In genomic region chr9:132877447-132877817, GRCh38 we compare ENCODE assay signal across 7 cellular contexts. TPM values are rescaled to one million over a fixed set of nuclear protein-coding genes. Genes with fewer than 3 reads are reported as not detected.
DNase-seq lines count a peak whose midpoint lies in the region; ATAC-seq and TF ChIP-seq lines count a peak whose summit lies in the region.

No MANE protein-coding gene starts in this region.

- H3K4me1 Mint-ChIP-seq in HFFc6 (ENCODE audit: low read depth): peaks cover 13% of the 10 kb centered on the region
- H3K4me1 Mint-ChIP-seq in activated CD8-positive, alpha-beta T cell treated with anti-CD3 and anti-CD28 coated beads, Interleukin-2, amount 10 ng/mL, durations not matched to agents 7 days and 5 days (ENCODE audit: low read depth): peaks cover 38% of the 10 kb centered on the region
- peaks cover 31% of the 10 kb centered on the region for H3K4me1 Mint-ChIP-seq in stimulated activated memory B cell treated with anti-CD40 and anti-IgM and Interleukin-4, amounts not matched to agents 10 μg/mL and 1 μg/mL and 100 μg/mL, for 72 hours

- H3K36me3 Mint-ChIP-seq in HFFc6 (ENCODE audit: low read depth): no peaks in the 10 kb centered on the region
- peaks cover 4% of the 10 kb centered on the region for H3K36me3 Mint-ChIP-seq in activated CD8-positive, alpha-beta T cell treated with anti-CD3 and anti-CD28 coated beads, Interleukin-2, amount 10 ng/mL, durations not matched to agents 7 days and 5 days (ENCODE audit: low read depth)
- H3K36me3 Mint-ChIP-seq in stimulated activated memory B cell treated with anti-CD40 and anti-IgM and Interleukin-4, amounts not matched to agents 10 μg/mL and 1 μg/mL and 100 μg/mL, for 72 hours: no peaks in the 10 kb centered on the region

- H3K9me3 Mint-ChIP-seq in HFFc6: no peaks in the 10 kb centered on the region
- no peaks in the 10 kb centered on the region for H3K9me3 Mint-ChIP-seq in activated CD8-positive, alpha-beta T cell treated with anti-CD3 and anti-CD28 coated beads, Interleukin-2, amount 10 ng/mL, durations not matched to agents 7 days and 5 days (ENCODE audit: insufficient read depth)
- H3K9me3 Mint-ChIP-seq in stimulated activated memory B cell treated with anti-CD40 and anti-IgM and Interleukin-4, amounts not matched to agents 10 μg/mL and 1 μg/mL and 100 μg/mL, for 72 hours: no peaks in the 10 kb centered on the region

- H3K36me3 ChIP-seq in iPS-18a (ENCODE audit: control insufficient read depth, low read depth, low read length): no peaks in the 10 kb centered on the region

- peaks cover 27% of the 10 kb centered on the region for H3K27me3 ChIP-seq in iPS-18a (ENCODE audit: control insufficient read depth, insufficient read depth, low read length)

- no peak overlapping the region for H3K9ac ChIP-seq in iPS-18a (ENCODE audit: low read length)

- CTCF ChIA-PET in activated CD8-positive, alpha-beta T cell treated with anti-CD3 and anti-CD28 coated beads, Interleukin-2, amount 10 ng/mL, durations not matched to agents 7 days and 5 days (lab: Charles Lee): interaction anchor here (1.0 to 1.6 kb wide), 3 partner anchors 25 to 144 kb away, joined by 3 to 8 read pairs (median 4); no protein-coding TSS in a partner anchor

- no peak overlapping the region for H3K27ac ChIP-seq in iPS-18a (ENCODE audit: low read length)

- TF ChIP-seq CTCF in HFFc6 (IDR thresholded peaks at IDR 0.05): no peak

- DNase-seq in HFFc6 (no peak), KG1 (lab: John Stamatoyannopoulos, UW) (no peak), NOMO-1 (lab: John Stamatoyannopoulos, UW; ENCODE audit: unreplicated experiment in 2 of 2) (no peak), middle frontal gyrus (ENCODE audit: extremely low spot score, low spot score) (no peak)
- no peak for DNase-seq in activated CD8-positive, alpha-beta T cell treated with anti-CD3 and anti-CD28 coated beads, Interleukin-2, amount 10 ng/mL, durations not matched to agents 7 days and 5 days

- peaks cover 14% of the 10 kb centered on the region for H3K27me3 Mint-ChIP-seq in HFFc6 (ENCODE audit: insufficient read depth)
- H3K27me3 Mint-ChIP-seq in activated CD8-positive, alpha-beta T cell treated with anti-CD3 and anti-CD28 coated beads, Interleukin-2, amount 10 ng/mL, durations not matched to agents 7 days and 5 days (ENCODE audit: low read depth): peaks cover 5% of the 10 kb centered on the region
- H3K27me3 Mint-ChIP-seq in stimulated activated memory B cell treated with anti-CD40 and anti-IgM and Interleukin-4, amounts not matched to agents 10 μg/mL and 1 μg/mL and 100 μg/mL, for 72 hours: no peaks in the 10 kb centered on the region

- no peaks in the 10 kb centered on the region for H3K9me3 ChIP-seq in iPS-18a (ENCODE audit: control insufficient read depth, low read depth, low read length)

- peak overlapping the region; percentile 82 for H3K4me3 Mint-ChIP-seq in HFFc6
- peak overlapping the region; percentile 76 for H3K4me3 Mint-ChIP-seq in activated CD8-positive, alpha-beta T cell treated with anti-CD3 and anti-CD28 coated beads, Interleukin-2, amount 10 ng/mL, durations not matched to agents 7 days and 5 days
- H3K4me3 Mint-ChIP-seq in stimulated activated memory B cell treated with anti-CD40 and anti-IgM and Interleukin-4, amounts not matched to agents 10 μg/mL and 1 μg/mL and 100 μg/mL, for 72 hours: peak overlapping the region; percentile 78

- no peak for ATAC-seq in activated CD8-positive, alpha-beta T cell treated with anti-CD3 and anti-CD28 coated beads, Interleukin-2, amount 10 ng/mL, durations not matched to agents 7 days and 5 days
- ATAC-seq in stimulated activated memory B cell treated with anti-CD40 and anti-IgM and Interleukin-4, amounts not matched to agents 10 μg/mL and 1 μg/mL and 100 μg/mL, for 72 hours: no peak

- peak overlapping the region; percentile 36; the same call in 1 of the 2 replicates for H3K27ac Mint-ChIP-seq in HFFc6
- H3K27ac Mint-ChIP-seq in activated CD8-positive, alpha-beta T cell treated with anti-CD3 and anti-CD28 coated beads, Interleukin-2, amount 10 ng/mL, durations not matched to agents 7 days and 5 days: no peak overlapping the region
- peak overlapping the region; percentile 74 for H3K27ac Mint-ChIP-seq in stimulated activated memory B cell treated with anti-CD40 and anti-IgM and Interleukin-4, amounts not matched to agents 10 μg/mL and 1 μg/mL and 100 μg/mL, for 72 hours

- POLR2A ChIA-PET in activated CD8-positive, alpha-beta T cell treated with anti-CD3 and anti-CD28 coated beads, Interleukin-2, amount 10 ng/mL, durations not matched to agents 7 days and 5 days (lab: Charles Lee): interaction anchor here (1.1 kb wide), 1 partner anchor 15 kb away, joined by 3 read pairs; no protein-coding TSS in a partner anchor

- no peaks in the 10 kb centered on the region for H3K4me1 ChIP-seq in iPS-18a (ENCODE audit: control insufficient read depth, low read depth, low read length)

- peak overlapping the region; percentile 91 for H3K4me3 ChIP-seq in iPS-18a (ENCODE audit: low read length)

RNA-seq across cellular contexts. Expression of gene AK8, which starts 0.7 kb away (rescaled TPM):
- total RNA-seq in HFFc6 (2021; fragmentation: NEBNext Ultra II Directional; extraction: Animal tissue kit (Norgen Biotek cat#: 25700)): under 1 TPM in 5 of 6 experiments, not detected in 1; 0.07 to 0.24 (median 0.12) TPM
- total RNA-seq in activated CD8-positive, alpha-beta T cell treated with anti-CD3 and anti-CD28 coated beads, Interleukin-2, amount 10 ng/mL, durations not matched to agents 7 days and 5 days: under 1 TPM in 1 of 2 experiments, not detected in 1; 0.39 TPM

RNA-seq across cellular contexts. Expression of gene SPACA9, which starts 1.3 kb away (rescaled TPM):
- total RNA-seq in HFFc6 (2021; fragmentation: NEBNext Ultra II Directional; extraction: Animal tissue kit (Norgen Biotek cat#: 25700)): 1 to 10 TPM; 5.7 to 8.9 (median 6.3) TPM
- total RNA-seq in activated CD8-positive, alpha-beta T cell treated with anti-CD3 and anti-CD28 coated beads, Interleukin-2, amount 10 ng/mL, durations not matched to agents 7 days and 5 days: 1 to 10 TPM; 6.0 to 7.7 TPM
